Comparison of ENCODE assay signal across 8 cellular contexts in the genomic region with DNA sequence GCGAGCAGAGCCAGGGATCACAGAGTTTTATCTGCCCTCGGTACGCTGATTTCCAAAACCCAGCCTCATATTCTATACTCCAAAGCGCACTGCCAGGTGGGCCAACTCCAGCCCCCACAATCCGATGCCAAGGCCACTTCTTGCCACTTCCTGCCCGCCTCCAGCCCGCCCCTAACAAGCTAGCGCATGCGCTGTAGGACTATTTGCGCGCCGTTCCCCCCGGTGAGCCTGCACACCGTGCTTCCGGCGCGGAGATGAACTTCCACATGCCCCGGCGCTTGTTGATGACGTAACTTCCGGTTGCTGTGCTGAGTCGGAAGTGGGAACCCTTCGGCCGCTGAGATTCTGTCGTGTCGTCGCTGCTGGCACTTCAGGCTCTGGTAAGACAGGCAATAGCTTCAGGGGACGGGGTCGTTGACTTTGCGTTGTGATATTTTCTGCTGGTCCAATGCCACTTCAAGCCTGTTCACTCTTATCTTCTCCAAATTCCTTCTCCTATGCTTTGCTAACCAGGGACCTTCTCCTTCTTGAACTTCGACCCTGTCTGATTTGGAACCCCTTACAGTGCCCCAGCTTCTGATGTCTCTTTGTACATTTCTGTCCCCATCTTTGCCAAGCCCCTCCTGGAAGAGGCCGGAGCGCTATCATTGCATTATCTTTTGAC. TPM values are rescaled to one million over a fixed set of nuclear protein-coding genes. Genes with fewer than 3 reads are reported as not detected.
DNase-seq lines count a peak whose midpoint lies in the region; ATAC-seq lines count a peak whose summit lies in the region.

A gene with protein sequence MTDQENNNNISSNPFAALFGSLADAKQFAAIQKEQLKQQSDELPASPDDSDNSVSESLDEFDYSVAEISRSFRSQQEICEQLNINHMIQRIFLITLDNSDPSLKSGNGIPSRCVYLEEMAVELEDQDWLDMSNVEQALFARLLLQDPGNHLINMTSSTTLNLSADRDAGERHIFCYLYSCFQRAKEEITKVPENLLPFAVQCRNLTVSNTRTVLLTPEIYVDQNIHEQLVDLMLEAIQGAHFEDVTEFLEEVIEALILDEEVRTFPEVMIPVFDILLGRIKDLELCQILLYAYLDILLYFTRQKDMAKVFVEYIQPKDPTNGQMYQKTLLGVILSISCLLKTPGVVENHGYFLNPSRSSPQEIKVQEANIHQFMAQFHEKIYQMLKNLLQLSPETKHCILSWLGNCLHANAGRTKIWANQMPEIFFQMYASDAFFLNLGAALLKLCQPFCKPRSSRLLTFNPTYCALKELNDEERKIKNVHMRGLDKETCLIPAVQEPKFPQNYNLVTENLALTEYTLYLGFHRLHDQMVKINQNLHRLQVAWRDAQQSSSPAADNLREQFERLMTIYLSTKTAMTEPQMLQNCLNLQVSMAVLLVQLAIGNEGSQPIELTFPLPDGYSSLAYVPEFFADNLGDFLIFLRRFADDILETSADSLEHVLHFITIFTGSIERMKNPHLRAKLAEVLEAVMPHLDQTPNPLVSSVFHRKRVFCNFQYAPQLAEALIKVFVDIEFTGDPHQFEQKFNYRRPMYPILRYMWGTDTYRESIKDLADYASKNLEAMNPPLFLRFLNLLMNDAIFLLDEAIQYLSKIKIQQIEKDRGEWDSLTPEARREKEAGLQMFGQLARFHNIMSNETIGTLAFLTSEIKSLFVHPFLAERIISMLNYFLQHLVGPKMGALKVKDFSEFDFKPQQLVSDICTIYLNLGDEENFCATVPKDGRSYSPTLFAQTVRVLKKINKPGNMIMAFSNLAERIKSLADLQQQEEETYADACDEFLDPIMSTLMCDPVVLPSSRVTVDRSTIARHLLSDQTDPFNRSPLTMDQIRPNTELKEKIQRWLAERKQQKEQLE (plus strand): TSS at position 306 of the 664 bp plus-strand sequence. CDS start 5,481 bp downstream, outside the sequence.

- peak within 1 kb of the TSS; percentile 96 for H3K27ac Mint-ChIP-seq in activated CD4-positive, alpha-beta T cell treated with anti-CD3 and anti-CD28 coated beads, Interleukin-2, amount 10 ng/mL, durations not matched to agents 7 days and 5 days

- DNase-seq in AML-193 (lab: John Stamatoyannopoulos, UW) (peak; percentile 84 to 88), GM19238 (ENCODE audit: insufficient read length, low spot score) (peak; percentile 75), NCI-H69 (lab: John Stamatoyannopoulos, UW) (peak; percentile 99), dedifferentiated amniotic fluid mesenchymal stem cell (ENCODE audit: extremely low spot score) (peak; percentile 97), left kidney (ENCODE audit: low read depth, low spot score) (peak; percentile 97)
- DNase-seq in activated CD4-positive, alpha-beta T cell treated with anti-CD3 and anti-CD28 coated beads, Interleukin-2, amount 10 ng/mL, durations not matched to agents 7 days and 5 days = peak; percentile 98
- peak; percentile 99 for DNase-seq in stimulated activated CD4-positive, alpha-beta T cell treated with anti-CD3 and anti-CD28 coated beads, Interleukin-2, amount 100 ng/mL, for 24 hours

- POLR2A ChIA-PET in activated CD4-positive, alpha-beta T cell treated with anti-CD3 and anti-CD28 coated beads, Interleukin-2, amount 10 ng/mL, durations not matched to agents 7 days and 5 days (lab: Charles Lee) = interaction anchor here (0.5 kb wide), 1 partner anchor 575 kb away, joined by 3 read pairs; no protein-coding TSS in a partner anchor

- no peaks in the 10 kb centered on the region for H3K9me3 Mint-ChIP-seq in activated CD4-positive, alpha-beta T cell treated with anti-CD3 and anti-CD28 coated beads, Interleukin-2, amount 10 ng/mL, durations not matched to agents 7 days and 5 days

- peak within 1 kb of the TSS; percentile 98 for H3K4me3 Mint-ChIP-seq in activated CD4-positive, alpha-beta T cell treated with anti-CD3 and anti-CD28 coated beads, Interleukin-2, amount 10 ng/mL, durations not matched to agents 7 days and 5 days

- no peaks in the 10 kb centered on the region for H3K27me3 Mint-ChIP-seq in activated CD4-positive, alpha-beta T cell treated with anti-CD3 and anti-CD28 coated beads, Interleukin-2, amount 10 ng/mL, durations not matched to agents 7 days and 5 days

- H3K36me3 Mint-ChIP-seq in activated CD4-positive, alpha-beta T cell treated with anti-CD3 and anti-CD28 coated beads, Interleukin-2, amount 10 ng/mL, durations not matched to agents 7 days and 5 days (ENCODE audit: low read depth) = peaks cover 26% of the 10 kb centered on the region

- H3K4me1 Mint-ChIP-seq in activated CD4-positive, alpha-beta T cell treated with anti-CD3 and anti-CD28 coated beads, Interleukin-2, amount 10 ng/mL, durations not matched to agents 7 days and 5 days = peaks cover 46% of the 10 kb centered on the region

- CTCF ChIA-PET in activated CD4-positive, alpha-beta T cell treated with anti-CD3 and anti-CD28 coated beads, Interleukin-2, amount 10 ng/mL, durations not matched to agents 7 days and 5 days (lab: Charles Lee) = interaction anchor here (0.5 to 1.4 kb wide), 6 partner anchors 12 to 188 kb away, joined by 3 to 5 read pairs (median 4); partner anchors contain the start of gene CD3D

- ATAC-seq in HG03469 (IDR thresholded peaks at IDR 0.05; ENCODE audit: unreplicated experiment) = peak; percentile 53

RNA-seq across cellular contexts. Expression of the gene that starts here (rescaled TPM):
- 10 to 100 TPM; 42.6 to 49.1 TPM for total RNA-seq in activated CD4-positive, alpha-beta T cell treated with anti-CD3 and anti-CD28 coated beads, Interleukin-2, amount 10 ng/mL, durations not matched to agents 7 days and 5 days

Comparison
In these comparisons a context has a peak if more than half of its experiments do, and no peak if none do; other contexts are left out.
1. Peak in every context shown above with its lines: DNase-seq and ATAC-seq.